1 cellular context compared by ENCODE assay signal in the genomic region with DNA sequence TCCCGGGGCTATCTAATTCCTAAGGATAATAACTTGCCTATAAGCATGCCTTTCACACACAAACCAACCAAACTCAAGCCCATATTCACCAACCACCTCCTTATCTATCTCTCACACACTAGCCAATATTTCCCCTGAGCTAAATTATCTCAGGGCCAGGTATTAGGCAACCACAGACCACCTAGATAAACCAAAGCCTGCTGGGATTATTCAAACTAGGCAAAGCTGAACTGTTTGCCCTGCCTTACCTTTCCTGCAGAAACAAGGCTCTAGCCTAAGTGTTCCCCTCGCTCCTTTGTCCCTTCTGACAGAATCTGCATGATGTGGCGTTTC.
TF ChIP-seq lines count a peak whose summit lies in the region.

No MANE protein-coding gene starts in this region.

TF ChIP-seq in K562, 482 proteins besides CTCF, POLR2A, EP300 and RAD21 (continued from another document and continues in another):
- TF ChIP-seq, protein P1, sequence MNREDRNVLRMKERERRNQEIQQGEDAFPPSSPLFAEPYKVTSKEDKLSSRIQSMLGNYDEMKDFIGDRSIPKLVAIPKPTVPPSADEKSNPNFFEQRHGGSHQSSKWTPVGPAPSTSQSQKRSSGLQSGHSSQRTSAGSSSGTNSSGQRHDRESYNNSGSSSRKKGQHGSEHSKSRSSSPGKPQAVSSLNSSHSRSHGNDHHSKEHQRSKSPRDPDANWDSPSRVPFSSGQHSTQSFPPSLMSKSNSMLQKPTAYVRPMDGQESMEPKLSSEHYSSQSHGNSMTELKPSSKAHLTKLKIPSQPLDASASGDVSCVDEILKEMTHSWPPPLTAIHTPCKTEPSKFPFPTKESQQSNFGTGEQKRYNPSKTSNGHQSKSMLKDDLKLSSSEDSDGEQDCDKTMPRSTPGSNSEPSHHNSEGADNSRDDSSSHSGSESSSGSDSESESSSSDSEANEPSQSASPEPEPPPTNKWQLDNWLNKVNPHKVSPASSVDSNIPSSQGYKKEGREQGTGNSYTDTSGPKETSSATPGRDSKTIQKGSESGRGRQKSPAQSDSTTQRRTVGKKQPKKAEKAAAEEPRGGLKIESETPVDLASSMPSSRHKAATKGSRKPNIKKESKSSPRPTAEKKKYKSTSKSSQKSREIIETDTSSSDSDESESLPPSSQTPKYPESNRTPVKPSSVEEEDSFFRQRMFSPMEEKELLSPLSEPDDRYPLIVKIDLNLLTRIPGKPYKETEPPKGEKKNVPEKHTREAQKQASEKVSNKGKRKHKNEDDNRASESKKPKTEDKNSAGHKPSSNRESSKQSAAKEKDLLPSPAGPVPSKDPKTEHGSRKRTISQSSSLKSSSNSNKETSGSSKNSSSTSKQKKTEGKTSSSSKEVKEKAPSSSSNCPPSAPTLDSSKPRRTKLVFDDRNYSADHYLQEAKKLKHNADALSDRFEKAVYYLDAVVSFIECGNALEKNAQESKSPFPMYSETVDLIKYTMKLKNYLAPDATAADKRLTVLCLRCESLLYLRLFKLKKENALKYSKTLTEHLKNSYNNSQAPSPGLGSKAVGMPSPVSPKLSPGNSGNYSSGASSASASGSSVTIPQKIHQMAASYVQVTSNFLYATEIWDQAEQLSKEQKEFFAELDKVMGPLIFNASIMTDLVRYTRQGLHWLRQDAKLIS (CRISPR knock-in tag; IDR thresholded peaks at IDR 0.05), result no peak
- TF ChIP-seq TCF7 (IDR thresholded peaks at IDR 0.05; ENCODE audit: borderline replicate concordance) (no peak), ESRRB (CRISPR knock-in tag; IDR thresholded peaks at IDR 0.05; ENCODE audit: borderline replicate concordance) (no peak), CBFB (CRISPR knock-in tag; IDR thresholded peaks at IDR 0.05) (no peak), TAF15 (IDR thresholded peaks at IDR 0.05; ENCODE audit: low read depth, low read length) (no peak), U2AF1 (optimal IDR thresholded peaks at IDR 0.05; ENCODE audit: low read depth, low read length) (no peak), MAFK (IDR thresholded peaks at IDR 0.05; ENCODE audit: low read length) (no peak), MTA3 (IDR thresholded peaks at IDR 0.05; ENCODE audit: borderline replicate concordance) (no peak), ASH1L (IDR thresholded peaks at IDR 0.05; ENCODE audit: borderline replicate concordance, low read depth, partially characterized antibody) (no peak), RHOXF2B (CRISPR knock-in tag; conservative IDR thresholded peaks at IDR 0.05) (no peak), MYC (IDR thresholded peaks at IDR 0.05; ENCODE audit: low read depth, low read length) (no peak), MYC (CRISPR knock-in tag; IDR thresholded peaks at IDR 0.05; ENCODE audit: borderline replicate concordance, low read depth) (no peak), ZNF3 (CRISPR knock-in tag; IDR thresholded peaks at IDR 0.05) (no peak), NR3C1 (CRISPR knock-in tag; IDR thresholded peaks at IDR 0.05) (no peak), TOE1 (IDR thresholded peaks at IDR 0.05; ENCODE audit: borderline replicate concordance) (no peak), TOE1 (CRISPR knock-in tag; IDR thresholded peaks at IDR 0.05; ENCODE audit: borderline replicate concordance, low read depth) (no peak), TBL1XR1 (IDR thresholded peaks at IDR 0.05; ENCODE audit: low read length in 2 of 2) (peak; percentile 31 to 39; a peak in 1 of 4 replicates), TARDBP (IDR thresholded peaks at IDR 0.05) (no peak), ZNF79 (CRISPR knock-in tag; IDR thresholded peaks at IDR 0.05; ENCODE audit: low read depth) (no peak), ETS2 (tag; IDR thresholded peaks at IDR 0.05; ENCODE audit: borderline replicate concordance, poor library complexity, severe bottlenecking) (no peak), ZNF165 (CRISPR knock-in tag; IDR thresholded peaks at IDR 0.05; ENCODE audit: borderline replicate concordance) (no peak), ZC3H11A (IDR thresholded peaks at IDR 0.05; ENCODE audit: low read depth, low read length) (no peak), ZNF589 (CRISPR knock-in tag; IDR thresholded peaks at IDR 0.05; ENCODE audit: low read depth) (no peak), U2AF2 (optimal IDR thresholded peaks at IDR 0.05; ENCODE audit: low read depth, low read length) (no peak), HMG20B (CRISPR knock-in tag; IDR thresholded peaks at IDR 0.05) (no peak), ZNF253 (CRISPR knock-in tag; conservative IDR thresholded peaks at IDR 0.05) (no peak), ZNF263 (CRISPR knock-in tag; IDR thresholded peaks at IDR 0.05; ENCODE audit: borderline replicate concordance) (no peak), ILF3 (IDR thresholded peaks at IDR 0.05; ENCODE audit: borderline replicate concordance) (no peak), CAMTA2 (CRISPR knock-in tag; conservative IDR thresholded peaks at IDR 0.05) (no peak)
- TF ChIP-seq, protein P2, sequence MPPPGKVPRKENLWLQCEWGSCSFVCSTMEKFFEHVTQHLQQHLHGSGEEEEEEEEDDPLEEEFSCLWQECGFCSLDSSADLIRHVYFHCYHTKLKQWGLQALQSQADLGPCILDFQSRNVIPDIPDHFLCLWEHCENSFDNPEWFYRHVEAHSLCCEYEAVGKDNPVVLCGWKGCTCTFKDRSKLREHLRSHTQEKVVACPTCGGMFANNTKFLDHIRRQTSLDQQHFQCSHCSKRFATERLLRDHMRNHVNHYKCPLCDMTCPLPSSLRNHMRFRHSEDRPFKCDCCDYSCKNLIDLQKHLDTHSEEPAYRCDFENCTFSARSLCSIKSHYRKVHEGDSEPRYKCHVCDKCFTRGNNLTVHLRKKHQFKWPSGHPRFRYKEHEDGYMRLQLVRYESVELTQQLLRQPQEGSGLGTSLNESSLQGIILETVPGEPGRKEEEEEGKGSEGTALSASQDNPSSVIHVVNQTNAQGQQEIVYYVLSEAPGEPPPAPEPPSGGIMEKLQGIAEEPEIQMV (tag; conservative IDR thresholded peaks at IDR 0.05; ENCODE audit: low read depth), result no peak
- TF ChIP-seq, protein P3, sequence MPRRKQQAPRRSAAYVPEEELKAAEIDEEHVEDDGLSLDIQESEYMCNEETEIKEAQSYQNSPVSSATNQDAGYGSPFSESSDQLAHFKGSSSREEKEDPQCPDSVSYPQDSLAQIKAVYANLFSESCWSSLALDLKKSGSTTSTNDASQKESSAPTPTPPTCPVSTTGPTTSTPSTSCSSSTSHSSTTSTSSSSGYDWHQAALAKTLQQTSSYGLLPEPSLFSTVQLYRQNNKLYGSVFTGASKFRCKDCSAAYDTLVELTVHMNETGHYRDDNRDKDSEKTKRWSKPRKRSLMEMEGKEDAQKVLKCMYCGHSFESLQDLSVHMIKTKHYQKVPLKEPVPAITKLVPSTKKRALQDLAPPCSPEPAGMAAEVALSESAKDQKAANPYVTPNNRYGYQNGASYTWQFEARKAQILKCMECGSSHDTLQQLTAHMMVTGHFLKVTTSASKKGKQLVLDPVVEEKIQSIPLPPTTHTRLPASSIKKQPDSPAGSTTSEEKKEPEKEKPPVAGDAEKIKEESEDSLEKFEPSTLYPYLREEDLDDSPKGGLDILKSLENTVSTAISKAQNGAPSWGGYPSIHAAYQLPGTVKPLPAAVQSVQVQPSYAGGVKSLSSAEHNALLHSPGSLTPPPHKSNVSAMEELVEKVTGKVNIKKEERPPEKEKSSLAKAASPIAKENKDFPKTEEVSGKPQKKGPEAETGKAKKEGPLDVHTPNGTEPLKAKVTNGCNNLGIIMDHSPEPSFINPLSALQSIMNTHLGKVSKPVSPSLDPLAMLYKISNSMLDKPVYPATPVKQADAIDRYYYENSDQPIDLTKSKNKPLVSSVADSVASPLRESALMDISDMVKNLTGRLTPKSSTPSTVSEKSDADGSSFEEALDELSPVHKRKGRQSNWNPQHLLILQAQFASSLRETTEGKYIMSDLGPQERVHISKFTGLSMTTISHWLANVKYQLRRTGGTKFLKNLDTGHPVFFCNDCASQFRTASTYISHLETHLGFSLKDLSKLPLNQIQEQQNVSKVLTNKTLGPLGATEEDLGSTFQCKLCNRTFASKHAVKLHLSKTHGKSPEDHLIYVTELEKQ (CRISPR knock-in tag; IDR thresholded peaks at IDR 0.05), result no peak
- TF ChIP-seq, protein P4, sequence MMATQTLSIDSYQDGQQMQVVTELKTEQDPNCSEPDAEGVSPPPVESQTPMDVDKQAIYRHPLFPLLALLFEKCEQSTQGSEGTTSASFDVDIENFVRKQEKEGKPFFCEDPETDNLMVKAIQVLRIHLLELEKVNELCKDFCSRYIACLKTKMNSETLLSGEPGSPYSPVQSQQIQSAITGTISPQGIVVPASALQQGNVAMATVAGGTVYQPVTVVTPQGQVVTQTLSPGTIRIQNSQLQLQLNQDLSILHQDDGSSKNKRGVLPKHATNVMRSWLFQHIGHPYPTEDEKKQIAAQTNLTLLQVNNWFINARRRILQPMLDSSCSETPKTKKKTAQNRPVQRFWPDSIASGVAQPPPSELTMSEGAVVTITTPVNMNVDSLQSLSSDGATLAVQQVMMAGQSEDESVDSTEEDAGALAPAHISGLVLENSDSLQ (IDR thresholded peaks at IDR 0.05), result no peak
- TF ChIP-seq, protein P5, sequence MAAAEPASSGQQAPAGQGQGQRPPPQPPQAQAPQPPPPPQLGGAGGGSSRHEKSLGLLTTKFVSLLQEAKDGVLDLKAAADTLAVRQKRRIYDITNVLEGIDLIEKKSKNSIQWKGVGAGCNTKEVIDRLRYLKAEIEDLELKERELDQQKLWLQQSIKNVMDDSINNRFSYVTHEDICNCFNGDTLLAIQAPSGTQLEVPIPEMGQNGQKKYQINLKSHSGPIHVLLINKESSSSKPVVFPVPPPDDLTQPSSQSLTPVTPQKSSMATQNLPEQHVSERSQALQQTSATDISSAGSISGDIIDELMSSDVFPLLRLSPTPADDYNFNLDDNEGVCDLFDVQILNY (CRISPR knock-in tag; IDR thresholded peaks at IDR 0.05), result no peak
- TF ChIP-seq, protein P6, sequence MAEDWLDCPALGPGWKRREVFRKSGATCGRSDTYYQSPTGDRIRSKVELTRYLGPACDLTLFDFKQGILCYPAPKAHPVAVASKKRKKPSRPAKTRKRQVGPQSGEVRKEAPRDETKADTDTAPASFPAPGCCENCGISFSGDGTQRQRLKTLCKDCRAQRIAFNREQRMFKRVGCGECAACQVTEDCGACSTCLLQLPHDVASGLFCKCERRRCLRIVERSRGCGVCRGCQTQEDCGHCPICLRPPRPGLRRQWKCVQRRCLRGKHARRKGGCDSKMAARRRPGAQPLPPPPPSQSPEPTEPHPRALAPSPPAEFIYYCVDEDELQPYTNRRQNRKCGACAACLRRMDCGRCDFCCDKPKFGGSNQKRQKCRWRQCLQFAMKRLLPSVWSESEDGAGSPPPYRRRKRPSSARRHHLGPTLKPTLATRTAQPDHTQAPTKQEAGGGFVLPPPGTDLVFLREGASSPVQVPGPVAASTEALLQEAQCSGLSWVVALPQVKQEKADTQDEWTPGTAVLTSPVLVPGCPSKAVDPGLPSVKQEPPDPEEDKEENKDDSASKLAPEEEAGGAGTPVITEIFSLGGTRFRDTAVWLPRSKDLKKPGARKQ (CRISPR knock-in tag; IDR thresholded peaks at IDR 0.05), result no peak
- TF ChIP-seq, protein P7, sequence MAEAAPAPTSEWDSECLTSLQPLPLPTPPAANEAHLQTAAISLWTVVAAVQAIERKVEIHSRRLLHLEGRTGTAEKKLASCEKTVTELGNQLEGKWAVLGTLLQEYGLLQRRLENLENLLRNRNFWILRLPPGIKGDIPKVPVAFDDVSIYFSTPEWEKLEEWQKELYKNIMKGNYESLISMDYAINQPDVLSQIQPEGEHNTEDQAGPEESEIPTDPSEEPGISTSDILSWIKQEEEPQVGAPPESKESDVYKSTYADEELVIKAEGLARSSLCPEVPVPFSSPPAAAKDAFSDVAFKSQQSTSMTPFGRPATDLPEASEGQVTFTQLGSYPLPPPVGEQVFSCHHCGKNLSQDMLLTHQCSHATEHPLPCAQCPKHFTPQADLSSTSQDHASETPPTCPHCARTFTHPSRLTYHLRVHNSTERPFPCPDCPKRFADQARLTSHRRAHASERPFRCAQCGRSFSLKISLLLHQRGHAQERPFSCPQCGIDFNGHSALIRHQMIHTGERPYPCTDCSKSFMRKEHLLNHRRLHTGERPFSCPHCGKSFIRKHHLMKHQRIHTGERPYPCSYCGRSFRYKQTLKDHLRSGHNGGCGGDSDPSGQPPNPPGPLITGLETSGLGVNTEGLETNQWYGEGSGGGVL (CRISPR knock-in tag; IDR thresholded peaks at IDR 0.05), result no peak
- TF ChIP-seq, protein P8, sequence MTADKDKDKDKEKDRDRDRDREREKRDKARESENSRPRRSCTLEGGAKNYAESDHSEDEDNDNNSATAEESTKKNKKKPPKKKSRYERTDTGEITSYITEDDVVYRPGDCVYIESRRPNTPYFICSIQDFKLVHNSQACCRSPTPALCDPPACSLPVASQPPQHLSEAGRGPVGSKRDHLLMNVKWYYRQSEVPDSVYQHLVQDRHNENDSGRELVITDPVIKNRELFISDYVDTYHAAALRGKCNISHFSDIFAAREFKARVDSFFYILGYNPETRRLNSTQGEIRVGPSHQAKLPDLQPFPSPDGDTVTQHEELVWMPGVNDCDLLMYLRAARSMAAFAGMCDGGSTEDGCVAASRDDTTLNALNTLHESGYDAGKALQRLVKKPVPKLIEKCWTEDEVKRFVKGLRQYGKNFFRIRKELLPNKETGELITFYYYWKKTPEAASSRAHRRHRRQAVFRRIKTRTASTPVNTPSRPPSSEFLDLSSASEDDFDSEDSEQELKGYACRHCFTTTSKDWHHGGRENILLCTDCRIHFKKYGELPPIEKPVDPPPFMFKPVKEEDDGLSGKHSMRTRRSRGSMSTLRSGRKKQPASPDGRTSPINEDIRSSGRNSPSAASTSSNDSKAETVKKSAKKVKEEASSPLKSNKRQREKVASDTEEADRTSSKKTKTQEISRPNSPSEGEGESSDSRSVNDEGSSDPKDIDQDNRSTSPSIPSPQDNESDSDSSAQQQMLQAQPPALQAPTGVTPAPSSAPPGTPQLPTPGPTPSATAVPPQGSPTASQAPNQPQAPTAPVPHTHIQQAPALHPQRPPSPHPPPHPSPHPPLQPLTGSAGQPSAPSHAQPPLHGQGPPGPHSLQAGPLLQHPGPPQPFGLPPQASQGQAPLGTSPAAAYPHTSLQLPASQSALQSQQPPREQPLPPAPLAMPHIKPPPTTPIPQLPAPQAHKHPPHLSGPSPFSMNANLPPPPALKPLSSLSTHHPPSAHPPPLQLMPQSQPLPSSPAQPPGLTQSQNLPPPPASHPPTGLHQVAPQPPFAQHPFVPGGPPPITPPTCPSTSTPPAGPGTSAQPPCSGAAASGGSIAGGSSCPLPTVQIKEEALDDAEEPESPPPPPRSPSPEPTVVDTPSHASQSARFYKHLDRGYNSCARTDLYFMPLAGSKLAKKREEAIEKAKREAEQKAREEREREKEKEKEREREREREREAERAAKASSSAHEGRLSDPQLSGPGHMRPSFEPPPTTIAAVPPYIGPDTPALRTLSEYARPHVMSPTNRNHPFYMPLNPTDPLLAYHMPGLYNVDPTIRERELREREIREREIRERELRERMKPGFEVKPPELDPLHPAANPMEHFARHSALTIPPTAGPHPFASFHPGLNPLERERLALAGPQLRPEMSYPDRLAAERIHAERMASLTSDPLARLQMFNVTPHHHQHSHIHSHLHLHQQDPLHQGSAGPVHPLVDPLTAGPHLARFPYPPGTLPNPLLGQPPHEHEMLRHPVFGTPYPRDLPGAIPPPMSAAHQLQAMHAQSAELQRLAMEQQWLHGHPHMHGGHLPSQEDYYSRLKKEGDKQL (CRISPR knock-in tag; IDR thresholded peaks at IDR 0.05; ENCODE audit: borderline replicate concordance), result no peak
